In genomic region chr19:634975-635652, GRCh38 we compare ENCODE assay signal across 19 cellular contexts. TPM values are rescaled to one million over a fixed set of nuclear protein-coding genes. Genes with fewer than 3 reads are reported as not detected.
"Had no signal": no experiment of that assay in that cellular context is flagged by ENCODE, and none has a peak within 500 bp of the region (broad histone marks: within the 10 kb centered on the region; RNA-seq: fewer than 3 reads in every experiment).

No MANE protein-coding gene starts in this region.

- H3K36me3 Mint-ChIP-seq: type B pancreatic cell had no signal

- H3K27ac ChIP-seq: foreskin keratinocyte, heart right ventricle, spleen had no signal

- H3K4me3 Mint-ChIP-seq: T-helper 2 cell treated with Interferon-gamma antibody and Interleukin-4, amounts not matched to agents 5 μg/mL and 100 μg/mL, for 36 hours had no signal

- ATAC-seq: activated naive CD8-positive, alpha-beta T cell treated with anti-CD3 and anti-CD28 coated beads, Interleukin-2, amount 50 U/mL, for 24 hours; activated T-cell treated with anti-CD3 and anti-CD28 coated beads, Interleukin-2, amount 50 U/mL, for 72 hours; foreskin keratinocyte; heart right ventricle; left ventricle myocardium superior; sciatic nerve; stimulated activated memory B cell treated with anti-CD40 and anti-IgM and Interleukin-4, amounts not matched to agents 10 μg/mL and 1 μg/mL and 100 μg/mL, for 72 hours had no signal

- H3K27me3 Mint-ChIP-seq: stimulated activated memory B cell treated with anti-CD40 and anti-IgM and Interleukin-4, amounts not matched to agents 10 μg/mL and 1 μg/mL and 100 μg/mL, for 72 hours had no signal

- H3K9me3 Mint-ChIP-seq: activated naive CD8-positive, alpha-beta T cell treated with anti-CD3 and anti-CD28 coated beads, Interleukin-2, amount 50 U/mL, for 24 hours; activated T-cell treated with anti-CD3 and anti-CD28 coated beads, Interleukin-2, amount 50 U/mL, for 72 hours; stimulated activated memory B cell treated with anti-CD40 and anti-IgM and Interleukin-4, amounts not matched to agents 10 μg/mL and 1 μg/mL and 100 μg/mL, for 72 hours; T-helper 2 cell treated with Interferon-gamma antibody and Interleukin-4, amounts not matched to agents 5 μg/mL and 100 μg/mL, for 36 hours; type B pancreatic cell had no signal

- H3K27ac Mint-ChIP-seq: activated naive CD8-positive, alpha-beta T cell treated with anti-CD3 and anti-CD28 coated beads, Interleukin-2, amount 50 U/mL, for 24 hours; activated T-cell treated with anti-CD3 and anti-CD28 coated beads, Interleukin-2, amount 50 U/mL, for 72 hours; T-helper 2 cell treated with Interferon-gamma antibody and Interleukin-4, amounts not matched to agents 5 μg/mL and 100 μg/mL, for 36 hours; type B pancreatic cell had no signal

- H3K36me3 ChIP-seq: ascending aorta had no signal

- H3K9me3 ChIP-seq: ascending aorta, heart right ventricle, spleen had no signal

- H3K27me3 ChIP-seq: ascending aorta, foreskin keratinocyte had no signal

- DNase-seq: activated CD4-positive, alpha-beta T cell treated with anti-CD3 and anti-CD28 coated beads, Interleukin-2, amount 50 U/mL, for 4 hours; activated CD8-positive, alpha-beta memory T cell treated with anti-CD3 and anti-CD28 coated beads, Interleukin-2, amount 50 U/mL, for 4 hours; activated naive CD8-positive, alpha-beta T cell treated with anti-CD3 and anti-CD28 coated beads, Interleukin-2, amount 50 U/mL, for 24 hours; activated T-cell treated with anti-CD3 and anti-CD28 coated beads, Interleukin-2, amount 50 U/mL, for 72 hours; foreskin keratinocyte; heart right ventricle; left ventricle myocardium superior; midbrain; nucleus accumbens; spleen; stimulated activated CD4-positive, alpha-beta T cell treated with anti-CD3 and anti-CD28 coated beads, Interleukin-1b, Interleukin-23, amount 100 ng/mL, for 48 hours had no signal

RNA-seq across cellular contexts. Expression of gene FGF22, which starts 4.6 kb away (rescaled TPM):
- total RNA-seq: activated T-cell treated with anti-CD3 and anti-CD28 coated beads, Interleukin-2, amount 50 U/mL, for 72 hours; ascending aorta; endothelial cell of umbilical vein; foreskin keratinocyte; kidney epithelial cell; left ventricle myocardium superior had no signal
- polyA plus RNA-seq: foreskin keratinocyte had no signal

RNA-seq across cellular contexts. Expression of gene HCN2, which starts 45.4 kb away (rescaled TPM):
- total RNA-seq: ascending aorta, subcutaneous adipose tissue had no signal
